Comparison of ENCODE assay signal across 1 cellular context in genomic region chr19:34676697-34677385, GRCh38.
TF ChIP-seq lines count a peak whose summit lies in the region.

Gene SCGB2B2 (minus strand): TSS chr19:34677159. CDS start chr19:34594563, 82,596 bp downstream.

TF ChIP-seq in HEK293, 187 proteins besides CTCF, POLR2A, EP300 and RAD21 (continued from another document):
- TF ChIP-seq TSHZ1 (tag by site-specific recombination; IDR thresholded peaks at IDR 0.05; ENCODE audit: borderline replicate concordance) (no peak), ZNF18 (tag by site-specific recombination; IDR thresholded peaks at IDR 0.05) (no peak; the same call in 1 of the 2 replicates), ZNF785 (tag by site-specific recombination; IDR thresholded peaks at IDR 0.05) (peak; percentile 96), ZNF544 (tag by site-specific recombination; IDR thresholded peaks at IDR 0.05) (no peak), SETDB1 (IDR thresholded peaks at IDR 0.05; ENCODE audit: insufficient read length, low read length) (peak; percentile 89), RBAK (tag by site-specific recombination; IDR thresholded peaks at IDR 0.05) (no peak), ZNF747 (tag by site-specific recombination; IDR thresholded peaks at IDR 0.05) (no peak), ZBTB26 (tag by site-specific recombination; optimal IDR thresholded peaks at IDR 0.05) (no peak), SP3 (tag by site-specific recombination; IDR thresholded peaks at IDR 0.05) (peak; percentile 85), ZNF596 (tag by site-specific recombination; IDR thresholded peaks at IDR 0.05) (no peak), ZNF26 (tag by site-specific recombination; IDR thresholded peaks at IDR 0.05) (no peak), ZNF791 (tag by site-specific recombination; IDR thresholded peaks at IDR 0.05) (no peak), ZNF394 (tag by site-specific recombination; IDR thresholded peaks at IDR 0.05; ENCODE audit: borderline replicate concordance) (peak; percentile 78; the same call in 1 of the 2 replicates), ZNF155 (tag by site-specific recombination; IDR thresholded peaks at IDR 0.05) (no peak), ZNF16 (tag by site-specific recombination; IDR thresholded peaks at IDR 0.05; ENCODE audit: low read depth) (peak; percentile 38; the same call in 1 of the 2 replicates), GLI4 (tag by site-specific recombination; IDR thresholded peaks at IDR 0.05) (peak; percentile 95), ZNF776 (tag by site-specific recombination; IDR thresholded peaks at IDR 0.05; ENCODE audit: borderline replicate concordance) (no peak), ZNF114 (tag by site-specific recombination; IDR thresholded peaks at IDR 0.05) (no peak), ZNF324 (tag by site-specific recombination; IDR thresholded peaks at IDR 0.05) (peak; percentile 99), MEIS1 (CRISPR knock-in tag; IDR thresholded peaks at IDR 0.05; ENCODE audit: borderline replicate concordance) (no peak), ZNF501 (tag by site-specific recombination; IDR thresholded peaks at IDR 0.05) (peak; percentile 97), ZNF274 (IDR thresholded peaks at IDR 0.05; ENCODE audit: low read length) (no peak), ZNF274 (tag by site-specific recombination; IDR thresholded peaks at IDR 0.05; ENCODE audit: borderline replicate concordance) (no peak), ZIC2 (tag by site-specific recombination; IDR thresholded peaks at IDR 0.05) (peak; percentile 35; the same call in 1 of the 2 replicates), ZNF777 (tag by site-specific recombination; IDR thresholded peaks at IDR 0.05; ENCODE audit: borderline replicate concordance) (peak; percentile 98), ZNF488 (tag by site-specific recombination; IDR thresholded peaks at IDR 0.05) (no peak), ZNF580 (tag by site-specific recombination; IDR thresholded peaks at IDR 0.05) (peak; percentile 99), ZNF146 (tag by site-specific recombination; IDR thresholded peaks at IDR 0.05) (peak; percentile 83), ZNF362 (tag by site-specific recombination; IDR thresholded peaks at IDR 0.05) (peak; percentile 50; the same call in 1 of the 2 replicates), ZNF335 (tag by site-specific recombination; conservative IDR thresholded peaks at IDR 0.05) (no peak), ZNF302 (tag by site-specific recombination; IDR thresholded peaks at IDR 0.05; ENCODE audit: low read depth) (peak; percentile 89), ZNF654 (tag by site-specific recombination; IDR thresholded peaks at IDR 0.05; ENCODE audit: low read depth) (no peak), PRDM2 (tag by site-specific recombination; IDR thresholded peaks at IDR 0.05; ENCODE audit: borderline replicate concordance) (peak; percentile 75; the same call in 1 of the 2 replicates), ZNF513 (tag by site-specific recombination; IDR thresholded peaks at IDR 0.05) (no peak), ZNF391 (tag by site-specific recombination; IDR thresholded peaks at IDR 0.05; ENCODE audit: borderline replicate concordance, low read depth) (peak; percentile 92; the same call in 1 of the 2 replicates), ZBTB7A (tag by site-specific recombination; IDR thresholded peaks at IDR 0.05; ENCODE audit: low read depth) (peak; percentile 81), ZNF2 (tag by site-specific recombination; IDR thresholded peaks at IDR 0.05) (peak; percentile 99)
TF ChIP-seq in HEK293: peak in this region for 102.
